In the genomic region with DNA sequence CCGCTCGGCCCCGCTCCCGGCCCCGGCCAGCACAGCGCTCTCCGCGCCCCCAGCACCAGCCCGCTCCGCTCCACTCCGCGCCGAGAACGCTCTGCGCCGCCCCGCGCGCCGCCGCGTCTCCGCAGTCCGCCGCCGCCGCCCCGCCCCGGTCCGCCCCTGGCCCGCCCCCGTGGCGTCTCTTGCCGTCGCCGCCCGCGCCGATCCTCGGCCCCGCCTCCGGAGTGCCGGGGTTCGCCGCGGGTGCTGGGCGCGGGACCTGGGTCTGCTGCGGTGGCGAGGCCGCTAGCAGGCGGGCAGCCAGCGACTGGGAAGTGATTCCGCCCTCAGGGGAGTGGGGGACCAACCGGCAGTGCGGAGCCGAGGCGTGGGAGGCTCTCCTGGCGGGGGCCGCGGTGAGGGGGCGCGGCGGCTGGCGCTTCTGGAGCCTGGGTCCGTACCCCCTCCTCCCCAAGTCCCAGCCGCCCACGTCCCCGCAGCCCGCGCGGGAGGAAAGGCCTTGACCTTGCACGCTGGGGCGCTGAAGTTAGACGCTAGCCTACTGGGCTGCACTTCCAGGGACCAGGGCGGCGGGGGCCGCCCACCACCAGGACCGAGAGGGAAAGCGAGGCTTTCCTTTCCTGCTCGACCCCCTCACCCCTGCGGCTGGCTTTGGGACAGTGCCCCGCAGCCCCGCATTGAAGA, we compare ENCODE assay signal across 8 cellular contexts. TPM values are rescaled to one million over a fixed set of nuclear protein-coding genes. Genes with fewer than 3 reads are reported as not detected.
DNase-seq lines count a peak whose midpoint lies in the region; ATAC-seq and TF ChIP-seq lines count a peak whose summit lies in the region.

A gene with protein sequence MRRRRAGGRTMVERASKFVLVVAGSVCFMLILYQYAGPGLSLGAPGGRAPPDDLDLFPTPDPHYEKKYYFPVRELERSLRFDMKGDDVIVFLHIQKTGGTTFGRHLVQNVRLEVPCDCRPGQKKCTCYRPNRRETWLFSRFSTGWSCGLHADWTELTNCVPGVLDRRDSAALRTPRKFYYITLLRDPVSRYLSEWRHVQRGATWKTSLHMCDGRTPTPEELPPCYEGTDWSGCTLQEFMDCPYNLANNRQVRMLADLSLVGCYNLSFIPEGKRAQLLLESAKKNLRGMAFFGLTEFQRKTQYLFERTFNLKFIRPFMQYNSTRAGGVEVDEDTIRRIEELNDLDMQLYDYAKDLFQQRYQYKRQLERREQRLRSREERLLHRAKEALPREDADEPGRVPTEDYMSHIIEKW (minus strand): TSS at position 93 of the 681 bp plus-strand sequence. CDS start 305 bp downstream, outside the sequence.

- H3K27ac ChIP-seq in spleen = peak within 1 kb of the TSS; percentile 19 to 88 (median 78)

- H3K9me3 ChIP-seq in spleen = no peaks in the 10 kb centered on the region

- H3K27me3 ChIP-seq in spleen (replicated peaks in 1 of 7) = peaks cover 0 to 29% (median 0%) of the 10 kb centered on the region in 7 donors

- peak in 1 of 3 donors; percentile 30 for TF ChIP-seq POLR2A in spleen (IDR thresholded peaks at IDR 0.05)

- DNase-seq in 8988T = peak; percentile 95
- DNase-seq in NCI-H2196 (lab: John Stamatoyannopoulos, UW; ENCODE audit: unreplicated experiment) = peak; percentile 89
- DNase-seq in activated CD4-positive, CD25-positive, alpha-beta regulatory T cell (lab: John Stamatoyannopoulos, UW) = peak; percentile 72 to 87 (median 82)
- peak; percentile 74 to 89 for DNase-seq in cardiac fibroblast (ENCODE audit: low read depth in 2 of 2)
- DNase-seq in inferior parietal cortex (ENCODE audit: extremely low spot score) = peak; percentile 79
- peak; percentile 97 for DNase-seq in spleen

- intact Hi-C loops in spleen (cut with DNase I; ENCODE audit: low total_unique reads) = loop anchor here (10.0 kb wide), 1 partner anchor 1526 kb away; no protein-coding TSS in a partner anchor

- H3K36me3 ChIP-seq in spleen = peaks cover 0 to 19% (median 0%) of the 10 kb centered on the region in 6 donors

- peaks cover 36 to 80% (median 69%) of the 10 kb centered on the region in 6 donors for H3K4me1 ChIP-seq in spleen

- peak; percentile 71 for ATAC-seq in GM18511 (IDR thresholded peaks at IDR 0.05; ENCODE audit: unreplicated experiment)
- ATAC-seq in HG02981 (IDR thresholded peaks at IDR 0.05; ENCODE audit: unreplicated experiment) = peak; percentile 64

- no peak for TF ChIP-seq CTCF in cardiac fibroblast (IDR thresholded peaks at IDR 0.05; ENCODE audit: low read depth, low read length)
- TF ChIP-seq CTCF in spleen (IDR thresholded peaks at IDR 0.05 in 8 of 11, conservative IDR thresholded peaks at IDR 0.05 in 3 of 11) = no peak

- H3K4me3 ChIP-seq in cardiac fibroblast (replicated peaks in 1 of 2; ENCODE audit: low read depth in 2 of 2, low read length in 2 of 2) (peak within 1 kb of the TSS; percentile 66 to 96), spleen (peak within 1 kb of the TSS; percentile 50 to 94 (median 83))

- WGBS in spleen, 5 donors = 1 to 3% (median 2%) methylated on average over 14 to 84 of the region's 84 CpGs

RNA-seq across cellular contexts. Expression of the gene that starts here (rescaled TPM):
- total RNA-seq in spleen = 10 to 100 TPM; 52.2 to 99.5 (median 66.7) TPM
- 10 to 100 TPM in 1 of 3 donors, 1 to 10 TPM in 2; 7.2 to 24.7 (median 9.2) TPM for polyA plus RNA-seq in spleen

Comparison
In these comparisons a context has a peak if more than half of its experiments do, and no peak if none do; other contexts are left out.
1. Peak in every context shown above with its lines: DNase-seq, ATAC-seq, H3K4me3 ChIP-seq and H3K27ac ChIP-seq.